8 cellular contexts compared by ENCODE assay signal in genomic region chr6:42727084-42727601, GRCh38. TPM values are rescaled to one million over a fixed set of nuclear protein-coding genes. Genes with fewer than 3 reads are reported as not detected.
DNase-seq lines count a peak whose midpoint lies in the region; ATAC-seq and TF ChIP-seq lines count a peak whose summit lies in the region.

No MANE protein-coding gene starts in this region.

- H3K4me3 ChIP-seq in right cardiac atrium (ENCODE audit: low read length) (peak overlapping the region; percentile 56), smooth muscle cell (no peak overlapping the region)

- no peaks in the 10 kb centered on the region for H3K4me1 ChIP-seq in right cardiac atrium (ENCODE audit: control insufficient read depth, insufficient read depth, low read length)
- H3K4me1 ChIP-seq in smooth muscle cell (ENCODE audit: low read depth): no peaks in the 10 kb centered on the region

- intact Hi-C loops in activated T-helper 2 cell treated with anti-CD3 and anti-CD28 coated beads, Interferon-gamma antibody, Interleukin-2, Interleukin-4, amounts not matched to agents 10 μg/mL and 5 μg/mL and 100 μg/mL, durations not matched to agents 14 hours and 24 hours and 36 hours (cut with micrococcal nuclease): loop anchor here (2.0 kb wide), 1 partner anchor 172 kb away; no protein-coding TSS in a partner anchor
- intact Hi-C loops in right cardiac atrium (cut with DNase I): loop anchor here (5.0 to 10.0 kb wide), 3 partner anchors 62 to 148 kb away; partner anchors contain the start of gene RPL7L1 (in 1 of the 4)

- peak; percentile 1 for DNase-seq in activated T-cell treated with anti-CD3 and anti-CD28 coated beads for 24 hours (ENCODE audit: low read depth)
- DNase-seq in activated T-cell treated with anti-CD3 and anti-CD28 coated beads for 4 hours: no peak
- DNase-seq in activated T-helper 2 cell treated with anti-CD3 and anti-CD28 coated beads, Interferon-gamma antibody, Interleukin-2, Interleukin-4, amounts not matched to agents 10 μg/mL and 5 μg/mL and 100 μg/mL, durations not matched to agents 14 hours and 24 hours and 36 hours (ENCODE audit: low spot score): no peak
- DNase-seq in right cardiac atrium: peak; percentile 65 to 83 (median 81)
- DNase-seq in smooth muscle cell (lab: John Stamatoyannopoulos, UW; ENCODE audit: unreplicated experiment): no peak
- DNase-seq in GM10266 (ENCODE audit: extremely low spot score): no peak
- no peak for DNase-seq in OCI-M1 (lab: John Stamatoyannopoulos, UW)
- no peak for DNase-seq in hippocampal formation (lab: John Stamatoyannopoulos, UW)

- peak overlapping the region; percentile 58 for H3K27ac ChIP-seq in right cardiac atrium (ENCODE audit: low read length)
- H3K27ac ChIP-seq in smooth muscle cell (ENCODE audit: low read depth): no peak overlapping the region

- H3K9me3 Mint-ChIP-seq in activated T-helper 2 cell treated with anti-CD3 and anti-CD28 coated beads, Interferon-gamma antibody, Interleukin-2, Interleukin-4, amounts not matched to agents 10 μg/mL and 5 μg/mL and 100 μg/mL, durations not matched to agents 14 hours and 24 hours and 36 hours: no peaks in the 10 kb centered on the region

- H3K9me3 ChIP-seq in right cardiac atrium (ENCODE audit: control insufficient read depth, low read length) (no peaks in the 10 kb centered on the region), smooth muscle cell (replicated peaks; ENCODE audit: low read depth) (no peaks in the 10 kb centered on the region)

- peak; percentile 74 to 77 for ATAC-seq in right cardiac atrium

- TF ChIP-seq CTCF in smooth muscle cell (IDR thresholded peaks at IDR 0.05; ENCODE audit: borderline replicate concordance, insufficient read depth, poor library complexity, severe bottlenecking): no peak
- TF ChIP-seq CTCF in GM10266 (IDR thresholded peaks at IDR 0.05; ENCODE audit: control insufficient read depth, insufficient read depth, low read depth, missing control alignments): no peak

- no peaks in the 10 kb centered on the region for H3F3A ChIP-seq in smooth muscle cell (ENCODE audit: low read depth)

- no peaks in the 10 kb centered on the region for H3K36me3 ChIP-seq in smooth muscle cell (ENCODE audit: low read depth)

- no peaks in the 10 kb centered on the region for H3K79me2 ChIP-seq in smooth muscle cell (ENCODE audit: low read depth)

- no peaks in the 10 kb centered on the region for H3K36me3 Mint-ChIP-seq in activated T-helper 2 cell treated with anti-CD3 and anti-CD28 coated beads, Interferon-gamma antibody, Interleukin-2, Interleukin-4, amounts not matched to agents 10 μg/mL and 5 μg/mL and 100 μg/mL, durations not matched to agents 14 hours and 24 hours and 36 hours (ENCODE audit: low read depth)

- peak overlapping the region; percentile 81 for H3K4me3 Mint-ChIP-seq in activated T-helper 2 cell treated with anti-CD3 and anti-CD28 coated beads, Interferon-gamma antibody, Interleukin-2, Interleukin-4, amounts not matched to agents 10 μg/mL and 5 μg/mL and 100 μg/mL, durations not matched to agents 14 hours and 24 hours and 36 hours (ENCODE audit: low read depth)

- 12% methylated on average over 51 of the region's 51 CpGs for WGBS in right cardiac atrium
- WGBS in smooth muscle cell (ENCODE audit: low lambda C conversion rate): 97% methylated on average over 50 of the region's 51 CpGs

- no peak overlapping the region for H3K9ac ChIP-seq in smooth muscle cell (ENCODE audit: low read depth)

- peaks cover 19% of the 10 kb centered on the region for H3K4me1 Mint-ChIP-seq in activated T-helper 2 cell treated with anti-CD3 and anti-CD28 coated beads, Interferon-gamma antibody, Interleukin-2, Interleukin-4, amounts not matched to agents 10 μg/mL and 5 μg/mL and 100 μg/mL, durations not matched to agents 14 hours and 24 hours and 36 hours (ENCODE audit: low read depth)

- peak overlapping the region; percentile 64 for H2AFZ ChIP-seq in smooth muscle cell (ENCODE audit: low read depth)

- no peak overlapping the region for H3K4me2 ChIP-seq in smooth muscle cell

- H3K27me3 Mint-ChIP-seq in activated T-helper 2 cell treated with anti-CD3 and anti-CD28 coated beads, Interferon-gamma antibody, Interleukin-2, Interleukin-4, amounts not matched to agents 10 μg/mL and 5 μg/mL and 100 μg/mL, durations not matched to agents 14 hours and 24 hours and 36 hours (ENCODE audit: low read depth): peaks cover under 1% of the 10 kb centered on the region

- no peaks in the 10 kb centered on the region for H3K27me3 ChIP-seq in right cardiac atrium (ENCODE audit: control insufficient read depth, insufficient read depth)
- no peaks in the 10 kb centered on the region for H3K27me3 ChIP-seq in smooth muscle cell (ENCODE audit: low read depth)

- no peaks in the 10 kb centered on the region for H4K20me1 ChIP-seq in smooth muscle cell (ENCODE audit: low read depth)

- peak overlapping the region; percentile 98 for H3K27ac Mint-ChIP-seq in activated T-helper 2 cell treated with anti-CD3 and anti-CD28 coated beads, Interferon-gamma antibody, Interleukin-2, Interleukin-4, amounts not matched to agents 10 μg/mL and 5 μg/mL and 100 μg/mL, durations not matched to agents 14 hours and 24 hours and 36 hours

RNA-seq across cellular contexts. Expression of gene PRPH2, which starts 4.7 kb away (rescaled TPM):
- not detected in 2 replicates for total RNA-seq in activated T-helper 2 cell treated with anti-CD3 and anti-CD28 coated beads, Interferon-gamma antibody, Interleukin-2, Interleukin-4, amounts not matched to agents 10 μg/mL and 5 μg/mL and 100 μg/mL, durations not matched to agents 14 hours and 24 hours and 36 hours
- total RNA-seq in right cardiac atrium: 1 to 10 TPM; 1.2 to 2.5 (median 1.8) TPM
- polyA plus RNA-seq in right cardiac atrium: 0.45 TPM
- not detected in 2 replicates for total RNA-seq in smooth muscle cell
- polyA plus RNA-seq in smooth muscle cell: 0.07 TPM in 1 of 2 replicates, not detected in the other

RNA-seq across cellular contexts. Expression of gene TBCC, which starts 18.8 kb away (rescaled TPM):
- total RNA-seq in activated T-helper 2 cell treated with anti-CD3 and anti-CD28 coated beads, Interferon-gamma antibody, Interleukin-2, Interleukin-4, amounts not matched to agents 10 μg/mL and 5 μg/mL and 100 μg/mL, durations not matched to agents 14 hours and 24 hours and 36 hours: 17.7 and 19.5 TPM in 2 replicates
- 10 to 100 TPM; 13.9 to 15.3 (median 14.8) TPM for total RNA-seq in right cardiac atrium
- 18.2 TPM for polyA plus RNA-seq in right cardiac atrium
- total RNA-seq in smooth muscle cell: 30.1 and 31.5 TPM in 2 replicates
- polyA plus RNA-seq in smooth muscle cell: 31.8 and 41.5 TPM in 2 replicates

RNA-seq across cellular contexts. Expression of gene BICRAL, which starts 54.7 kb away (rescaled TPM):
- 14.2 and 14.4 TPM in 2 replicates for total RNA-seq in activated T-helper 2 cell treated with anti-CD3 and anti-CD28 coated beads, Interferon-gamma antibody, Interleukin-2, Interleukin-4, amounts not matched to agents 10 μg/mL and 5 μg/mL and 100 μg/mL, durations not matched to agents 14 hours and 24 hours and 36 hours
- total RNA-seq in right cardiac atrium: 10 to 100 TPM; 11.4 to 13.6 (median 13.1) TPM
- polyA plus RNA-seq in right cardiac atrium: 3.9 TPM
- 7.2 and 7.9 TPM in 2 replicates for total RNA-seq in smooth muscle cell
- 1.4 and 2.7 TPM in 2 replicates for polyA plus RNA-seq in smooth muscle cell

Comparison
In these comparisons a context has a peak if more than half of its experiments do, and no peak if none do; other contexts are left out.
1. DNase-seq: peak in activated T-cell treated with anti-CD3 and anti-CD28 coated beads for 24 hours (single experiment) and right cardiac atrium (3 of 3); none in activated T-cell treated with anti-CD3 and anti-CD28 coated beads for 4 hours (single experiment), activated T-helper 2 cell treated with anti-CD3 and anti-CD28 coated beads, Interferon-gamma antibody, Interleukin-2, Interleukin-4, amounts not matched to agents 10 μg/mL and 5 μg/mL and 100 μg/mL, durations not matched to agents 14 hours and 24 hours and 36 hours (single experiment), smooth muscle cell (single experiment), GM10266 (single experiment), OCI-M1 (single experiment) and hippocampal formation (0 of 2).